ENCODE assay signal across 9 cellular contexts in genomic region chr2:30026091-30027055, GRCh38.
A peak's percentile ranks its signal among the peaks of the same experiment; 100 is the strongest.
DNase-seq lines count a peak whose midpoint lies in the region; ATAC-seq and TF ChIP-seq lines count a peak whose summit lies in the region.
"Had no signal": no experiment of that assay in that cellular context is flagged by ENCODE, and none has a peak within 500 bp of the region (broad histone marks: within the 10 kb centered on the region; RNA-seq: fewer than 3 reads in every experiment).

No MANE protein-coding gene starts in this region.

- no peaks in the 10 kb centered on the region for H3K9me3 ChIP-seq in iPS DF 6.9 (ENCODE audit: control insufficient read depth, insufficient read depth, low read length)
- H3K9me3 ChIP-seq: BLaER1 treated with 17β-estradiol and CSF1 and Interleukin-3, amounts not matched to agents 10 nM and 100 nM had no signal

- TF ChIP-seq CTCF in LNCaP clone FGC (IDR thresholded peaks at IDR 0.05; ENCODE audit: control insufficient read depth, extremely low read depth, insufficient read depth) (peak; percentile 87), astrocyte of the cerebellum (IDR thresholded peaks at IDR 0.05; ENCODE audit: low read depth, low read length, missing control alignments) (peak; percentile 73)

- no peak overlapping the region for H3K4me3 ChIP-seq in LNCaP clone FGC (ENCODE audit: low read depth, low read length)
- H3K4me3 ChIP-seq in astrocyte of the cerebellum (ENCODE audit: low read depth, low read length), result no peak overlapping the region
- H3K4me3 ChIP-seq in iPS DF 6.9 (ENCODE audit: low read length), result no peak overlapping the region
- H3K4me3 ChIP-seq: BLaER1 treated with 17β-estradiol and CSF1 and Interleukin-3, amounts not matched to agents 10 nM and 100 nM had no signal

- in situ Hi-C loops in astrocyte of the cerebellum (cut with HindIII; ENCODE audit: low sequenced_read_pairs), result no loop called here

- ATAC-seq in HG03108 (IDR thresholded peaks at IDR 0.05; ENCODE audit: unreplicated experiment), result no peak
- no peak for ATAC-seq in HG02870 (IDR thresholded peaks at IDR 0.05; ENCODE audit: unreplicated experiment)

- WGBS in iPS DF 6.9 (ENCODE audit: insufficient coverage, insufficient read length), result no CpG with 5 or more reads among the region's 23 CpGs

- H3K4me1 ChIP-seq in iPS DF 6.9 (ENCODE audit: control insufficient read depth, insufficient read depth, low read length), result no peaks in the 10 kb centered on the region

- no peaks in the 10 kb centered on the region for H3K27me3 ChIP-seq in iPS DF 6.9 (ENCODE audit: control insufficient read depth, insufficient read depth, low read length)
- H3K27me3 ChIP-seq: BLaER1 treated with 17β-estradiol and CSF1 and Interleukin-3, amounts not matched to agents 10 nM and 100 nM had no signal

- peak; percentile 6 for DNase-seq in NCI-H1436 (lab: John Stamatoyannopoulos, UW)
- DNase-seq in NCI-H1436 treated with DMSO at 0.1 percent for 48 hours (lab: John Stamatoyannopoulos, UW), result no peak
- no peak for DNase-seq in LNCaP clone FGC (ENCODE audit: low read depth)
- DNase-seq in astrocyte of the cerebellum (ENCODE audit: low read depth), result peak; percentile 9
- DNase-seq in iPS DF 6.9 (ENCODE audit: low read depth, low spot score), result peak; percentile 25
- DNase-seq in stromal cell of bone marrow (ENCODE audit: low read depth), result peak; percentile 11

- no peaks in the 10 kb centered on the region for H3K36me3 ChIP-seq in iPS DF 6.9 (ENCODE audit: control insufficient read depth, insufficient read depth, low read length)
- H3K36me3 ChIP-seq: BLaER1 treated with 17β-estradiol and CSF1 and Interleukin-3, amounts not matched to agents 10 nM and 100 nM had no signal

- no peak overlapping the region for H3K27ac ChIP-seq in iPS DF 6.9 (ENCODE audit: low read length)
- H3K27ac ChIP-seq: BLaER1 treated with 17β-estradiol and CSF1 and Interleukin-3, amounts not matched to agents 10 nM and 100 nM had no signal

Comparison
In these comparisons a context has a peak if more than half of its experiments do, and no peak if none do; other contexts are left out.
1. DNase-seq: peak in NCI-H1436 (single experiment), astrocyte of the cerebellum (single experiment), iPS DF 6.9 (single experiment) and stromal cell of bone marrow (single experiment); none in NCI-H1436 treated with DMSO at 0.1 percent for 48 hours (single experiment) and LNCaP clone FGC (single experiment).